1 cellular context compared by ENCODE assay signal in genomic region chr20:46022411-46023147, GRCh38.
TF ChIP-seq lines count a peak whose summit lies in the region.

No MANE protein-coding gene starts in this region.

TF ChIP-seq in K562, 482 proteins besides CTCF, POLR2A, EP300 and RAD21 (continued from another document):
- no peak for TF ChIP-seq FOXP1 (CRISPR knock-in tag; IDR thresholded peaks at IDR 0.05)
- 0 out of 4 replicates have a peak, but pooled peaks of 1 of the 2 experiments have one; percentile 16 for TF ChIP-seq HDAC1 (IDR thresholded peaks at IDR 0.05)
- TF ChIP-seq MLX (CRISPR knock-in tag; conservative IDR thresholded peaks at IDR 0.05), result no peak
- TF ChIP-seq ZBTB26 (CRISPR knock-in tag; IDR thresholded peaks at IDR 0.05), result 0 out of 2 replicates have a peak, but pooled peaks have one; percentile 54
- peak in 1 of 2 experiments; percentile 60; a peak in 1 of 4 replicates for TF ChIP-seq KDM1A (IDR thresholded peaks at IDR 0.05)
- TF ChIP-seq ARID3B (CRISPR knock-in tag; IDR thresholded peaks at IDR 0.05; ENCODE audit: borderline replicate concordance), result no peak
- TF ChIP-seq MAZ (CRISPR knock-in tag; conservative IDR thresholded peaks at IDR 0.05 in 1 of 2, IDR thresholded peaks at IDR 0.05 in 1 of 2), result 0 out of 4 replicates have a peak, but pooled peaks of 1 of the 2 experiments have one; percentile 37
- peak; percentile 27; the same call in 1 of the 2 replicates for TF ChIP-seq STAG1 (CRISPR knock-in tag; IDR thresholded peaks at IDR 0.05; ENCODE audit: borderline replicate concordance)
- peak; percentile 46 for TF ChIP-seq SMC3 (conservative IDR thresholded peaks at IDR 0.05; ENCODE audit: insufficient read depth, low read depth, low read length)
- no peak for TF ChIP-seq BMI1 (IDR thresholded peaks at IDR 0.05; ENCODE audit: low read length)
- 0 out of 2 replicates have a peak, but pooled peaks have one; percentile 4 for TF ChIP-seq ZBTB7A (IDR thresholded peaks at IDR 0.05; ENCODE audit: borderline replicate concordance, control insufficient read depth, low read depth, low read length)
- 0 out of 2 replicates have a peak, but pooled peaks have one; percentile 64 for TF ChIP-seq OTX1 (CRISPR knock-in tag; IDR thresholded peaks at IDR 0.05)
- TF ChIP-seq JUND (IDR thresholded peaks at IDR 0.05; ENCODE audit: borderline replicate concordance, low read depth, low read length), result 0 out of 2 replicates have a peak, but pooled peaks have one; percentile 4
- TF ChIP-seq JUND (tag; IDR thresholded peaks at IDR 0.05; ENCODE audit: borderline replicate concordance, low read depth, low read length), result no peak
- TF ChIP-seq CAMTA2 (CRISPR knock-in tag; conservative IDR thresholded peaks at IDR 0.05), result no peak
- peak; percentile 86; the same call in 1 of the 2 replicates for TF ChIP-seq XRCC5 (IDR thresholded peaks at IDR 0.05; ENCODE audit: low read depth, low read length)
- TF ChIP-seq MNT (conservative IDR thresholded peaks at IDR 0.05), result 0 out of 4 replicates have a peak, but pooled peaks of 1 of the 2 experiments have one; percentile 41
- no peak for TF ChIP-seq POLR2AphosphoS2 (IDR thresholded peaks at IDR 0.05; ENCODE audit: low read length)
- no peak for TF ChIP-seq TAF7 (tag; IDR thresholded peaks at IDR 0.05)
- no peak for TF ChIP-seq PHTF2 (CRISPR knock-in tag; IDR thresholded peaks at IDR 0.05)
- no peak for TF ChIP-seq CEBPG (CRISPR knock-in tag; IDR thresholded peaks at IDR 0.05)
- TF ChIP-seq CEBPG (tag; conservative IDR thresholded peaks at IDR 0.05 in 1 of 2, IDR thresholded peaks at IDR 0.05 in 1 of 2), result no peak
- TF ChIP-seq EZH2 (IDR thresholded peaks at IDR 0.05; ENCODE audit: borderline replicate concordance, low read depth, low read length), result no peak
- peak; percentile 31; the same call in 1 of the 2 replicates for TF ChIP-seq TFAP4 (CRISPR knock-in tag; IDR thresholded peaks at IDR 0.05; ENCODE audit: borderline replicate concordance)
- no peak for TF ChIP-seq HDGF (IDR thresholded peaks at IDR 0.05)
- no peak for TF ChIP-seq ZNF785 (CRISPR knock-in tag; IDR thresholded peaks at IDR 0.05)
- 0 out of 2 replicates have a peak, but pooled peaks have one; percentile 28 for TF ChIP-seq KLF16 (IDR thresholded peaks at IDR 0.05)
- TF ChIP-seq ARID1B (IDR thresholded peaks at IDR 0.05), result peak; percentile 16; the same call in 1 of the 2 replicates
- TF ChIP-seq ZNF174 (CRISPR knock-in tag; IDR thresholded peaks at IDR 0.05), result no peak
- peak; percentile 8; the same call in 1 of the 2 replicates for TF ChIP-seq CTBP1 (IDR thresholded peaks at IDR 0.05; ENCODE audit: borderline replicate concordance)
- TF ChIP-seq SP1 (CRISPR knock-in tag; IDR thresholded peaks at IDR 0.05), result 0 out of 2 replicates have a peak, but pooled peaks have one; percentile 20
- no peak for TF ChIP-seq NFIX (CRISPR knock-in tag; IDR thresholded peaks at IDR 0.05; ENCODE audit: low read depth)
- TF ChIP-seq RAD51 (IDR thresholded peaks at IDR 0.05; ENCODE audit: borderline replicate concordance, low read depth), result no peak
- TF ChIP-seq ZNF263 (CRISPR knock-in tag; IDR thresholded peaks at IDR 0.05; ENCODE audit: borderline replicate concordance), result peak; percentile 100
- 0 out of 2 replicates have a peak, but pooled peaks have one; percentile 40 for TF ChIP-seq REST (CRISPR knock-in tag; IDR thresholded peaks at IDR 0.05; ENCODE audit: low read depth)
- TF ChIP-seq EGR1 (conservative IDR thresholded peaks at IDR 0.05), result peak; percentile 33
TF ChIP-seq in K562: peak in this region for 20.
